ENCODE assay signal across 8 cellular contexts in the genomic region with DNA sequence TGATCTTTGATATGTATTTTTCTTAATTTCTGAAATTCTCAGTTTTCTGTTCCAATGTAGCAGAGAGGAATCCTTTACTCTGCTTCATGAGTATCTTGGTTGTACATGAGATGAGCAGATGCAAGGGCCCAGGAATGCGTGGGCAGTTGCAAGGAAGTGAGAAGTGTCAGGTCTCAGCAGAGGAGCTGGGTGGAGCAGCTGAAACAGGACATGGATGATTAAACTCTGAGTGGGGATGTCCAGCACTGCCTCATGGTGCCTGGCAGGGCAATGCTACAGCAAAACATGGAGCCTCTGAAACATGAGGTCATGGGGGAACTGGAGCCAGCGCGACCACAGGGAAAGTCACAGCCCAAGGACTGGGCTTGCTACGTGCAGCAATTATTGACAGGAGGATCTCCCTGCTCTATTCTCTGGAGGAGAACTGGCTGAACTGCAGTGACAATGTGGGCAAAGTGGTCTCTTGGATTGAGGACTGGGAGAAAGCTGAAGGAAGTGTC. TPM values are rescaled to one million over a fixed set of nuclear protein-coding genes. Genes with fewer than 3 reads are reported as not detected.
A peak's percentile ranks its signal among the peaks of the same experiment; 100 is the strongest.
DNase-seq lines count a peak whose midpoint lies in the region; ATAC-seq and TF ChIP-seq lines count a peak whose summit lies in the region.

No MANE protein-coding gene starts in this region.

- no peak overlapping the region for H3K4ac ChIP-seq in trophoblast cell (ENCODE audit: low read depth, low read length)

- no peak overlapping the region for H3K23ac ChIP-seq in trophoblast cell (ENCODE audit: low read length)

- no peak overlapping the region for H3K18ac ChIP-seq in trophoblast cell (ENCODE audit: low read length)

- DNase-seq in GM13976 (ENCODE audit: low spot score): peak; percentile 65
- peak; percentile 15 to 21 for DNase-seq in Kasumi-1 (lab: John Stamatoyannopoulos, UW)
- DNase-seq in cerebellum (ENCODE audit: low spot score): peak; percentile 67
- peak in 1 of 2 donors; percentile 10 for DNase-seq in trophoblast cell
- DNase-seq in HuH-7 (ENCODE audit: low spot score): no peak
- DNase-seq in LoVo (ENCODE audit: low spot score): no peak
- DNase-seq in AML-193 (lab: John Stamatoyannopoulos, UW): no peak

- H3K27me3 ChIP-seq in trophoblast cell (ENCODE audit: insufficient read depth, low read length): no peaks in the 10 kb centered on the region

- H2BK12ac ChIP-seq in trophoblast cell (ENCODE audit: low read length): no peak overlapping the region

- ATAC-seq in GM21576 (IDR thresholded peaks at IDR 0.05; ENCODE audit: unreplicated experiment): peak; percentile 91

- no peak overlapping the region for H3K4me2 ChIP-seq in trophoblast cell (ENCODE audit: low read length)

- in situ Hi-C loops in GM13976 (cut with MboI; ENCODE audit: low sequenced_read_pairs, unreplicated experiment): no loop called here

- H4K91ac ChIP-seq in trophoblast cell (ENCODE audit: low read depth, low read length): no peak overlapping the region

- H4K12ac ChIP-seq in trophoblast cell (ENCODE audit: low read depth, low read length): peak overlapping the region; percentile 22

- peaks cover 2 to 3% of the 10 kb centered on the region in 2 experiments for H3K4me1 ChIP-seq in trophoblast cell (ENCODE audit: control insufficient read depth in 1 of 2, insufficient read depth in 2 of 2, low read length in 2 of 2)

- no CpG with 5 or more reads among the region's 4 CpGs for WGBS in trophoblast cell (ENCODE audit: extremely low coverage, insufficient coverage, insufficient read length)

- no peak overlapping the region for H2BK5ac ChIP-seq in trophoblast cell (ENCODE audit: low read depth, low read length, poor library complexity)

- H3K4me3 ChIP-seq in trophoblast cell (ENCODE audit: low read depth, low read length): no peak overlapping the region

- no peak overlapping the region for H3K14ac ChIP-seq in trophoblast cell (ENCODE audit: low read length)

- H2AFZ ChIP-seq in trophoblast cell (ENCODE audit: insufficient read depth, low read length, poor library complexity): no peak overlapping the region

- H3K36me3 ChIP-seq in trophoblast cell (ENCODE audit: control insufficient read depth in 1 of 2, insufficient read depth in 2 of 2, low read length in 2 of 2): no peaks in the 10 kb centered on the region

- H3K9me3 ChIP-seq in trophoblast cell (ENCODE audit: insufficient read depth, low read depth, low read length): no peaks in the 10 kb centered on the region

- no peak overlapping the region for H4K8ac ChIP-seq in trophoblast cell (ENCODE audit: low read depth, low read length)

- no peaks in the 10 kb centered on the region for H3K79me1 ChIP-seq in trophoblast cell (ENCODE audit: low read length)

- H2AK5ac ChIP-seq in trophoblast cell (ENCODE audit: low read length): no peak overlapping the region

- TF ChIP-seq CTCF in GM13976 (IDR thresholded peaks at IDR 0.05; ENCODE audit: borderline replicate concordance, control extremely low read depth, extremely low read depth, insufficient read depth, missing control alignments): no peak

- H3K9ac ChIP-seq in trophoblast cell (ENCODE audit: low read length): no peak overlapping the region

- no peak overlapping the region for H2BK120ac ChIP-seq in trophoblast cell (ENCODE audit: insufficient read depth, low read length, poor library complexity)

- H3K27ac ChIP-seq in trophoblast cell (ENCODE audit: low read depth, low read length): no peak overlapping the region

- no peaks in the 10 kb centered on the region for H3K79me2 ChIP-seq in trophoblast cell (ENCODE audit: control insufficient read depth, insufficient read depth, low read length, poor library complexity)

RNA-seq across cellular contexts. Expression of a gene that starts 48.4 kb away (rescaled TPM):
- 12.0 TPM for total RNA-seq in cerebellum
- polyA plus RNA-seq in trophoblast cell (2013): 0.45 and 0.49 TPM in 2 replicates

Comparison
In these comparisons a context has a peak if more than half of its experiments do, and no peak if none do; other contexts are left out.
1. DNase-seq: peak in GM13976 (single experiment), Kasumi-1 (2 of 2) and cerebellum (single experiment); none in HuH-7 (single experiment), LoVo (single experiment) and AML-193 (0 of 2).